9 cellular contexts compared by ENCODE assay signal in genomic region chr2:150485871-150486538, GRCh38. TPM values are rescaled to one million over a fixed set of nuclear protein-coding genes. Genes with fewer than 3 reads are reported as not detected.
DNase-seq lines count a peak whose midpoint lies in the region; ATAC-seq and TF ChIP-seq lines count a peak whose summit lies in the region.
"Had no signal": no experiment of that assay in that cellular context is flagged by ENCODE, and none has a peak within 500 bp of the region (broad histone marks: within the 10 kb centered on the region; RNA-seq: fewer than 3 reads in every experiment).

No MANE protein-coding gene starts in this region.

- TF ChIP-seq CTCF in coronary artery (IDR thresholded peaks at IDR 0.05) (no peak), left lung (IDR thresholded peaks at IDR 0.05) (no peak)

- H3K4me3 ChIP-seq in coronary artery (peak overlapping the region; percentile 76), left lung (peak overlapping the region; percentile 57 to 67)

- no peaks in the 10 kb centered on the region for H3K36me3 ChIP-seq in left lung

- peak; percentile 82 for ATAC-seq in left lung
- no peak for ATAC-seq in HG03280 (IDR thresholded peaks at IDR 0.05; ENCODE audit: unreplicated experiment)
- ATAC-seq in HG02885 (IDR thresholded peaks at IDR 0.05; ENCODE audit: poor library complexity, unreplicated experiment): no peak

- H3K27me3 ChIP-seq in left lung: peaks cover 0 to 63% of the 10 kb centered on the region in 2 donors

- H3K27ac ChIP-seq in coronary artery (peak overlapping the region; percentile 91 to 99), left lung (peak overlapping the region; percentile 80 to 90), temporal lobe (ENCODE audit: low read depth, low read length) (peak overlapping the region; percentile 33)

- DNase-seq in NCI-H524 (lab: John Stamatoyannopoulos, UW) (peak; percentile 28 to 72), NCI-H524 treated with DMSO at 0.1 percent for 48 hours (lab: John Stamatoyannopoulos, UW) (no peak), NCI-H526 treated with DMSO at 0.1 percent for 48 hours (lab: John Stamatoyannopoulos, UW) (peak; percentile 45), coronary artery (ENCODE audit: low spot score) (peak; percentile 93), left lung (peak; percentile 67 to 88)

- no peaks in the 10 kb centered on the region for H3K4me1 ChIP-seq in left lung

- intact Hi-C loops in left lung (cut with DNase I): loop anchor here in 1 of 2 donors (10.0 kb wide), 1 partner anchor 891 kb away; no protein-coding TSS in a partner anchor

- H3K9me3 ChIP-seq in left lung: no peaks in the 10 kb centered on the region

RNA-seq across cellular contexts. Expression of gene RND3, which starts 1.5 kb away (rescaled TPM):
- total RNA-seq in left lung: 10 to 100 TPM; 28.3 to 44.8 TPM
- total RNA-seq in temporal lobe: 116 TPM
- total RNA-seq: B cell had no signal

Comparison
In these comparisons a context has a peak if more than half of its experiments do, and no peak if none do; other contexts are left out.
1. H3K27ac ChIP-seq: peak in every context shown above with its lines; median percentile 95 in coronary artery; 85 in left lung; 33 in temporal lobe.